14 cellular contexts compared by ENCODE assay signal in the genomic region with DNA sequence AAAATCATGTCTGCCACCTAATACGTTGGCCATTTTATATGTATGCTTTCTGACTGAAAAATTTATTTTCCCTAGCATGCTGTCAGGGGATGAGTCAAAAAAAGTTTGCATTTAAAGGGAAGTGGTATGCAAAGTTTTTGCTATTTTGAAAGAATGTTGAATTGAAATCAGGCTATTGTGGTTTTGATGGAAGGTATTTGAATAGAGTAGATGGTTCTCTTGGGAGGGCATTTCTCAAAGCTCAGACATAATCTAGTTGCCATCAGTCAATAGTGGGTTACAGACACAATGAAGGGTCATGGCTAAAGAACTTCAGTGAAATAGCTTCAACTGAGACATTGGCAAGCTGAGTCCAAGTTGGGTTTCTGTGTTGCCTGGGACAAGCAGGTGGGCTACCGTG.
DNase-seq lines count a peak whose midpoint lies in the region; ATAC-seq and TF ChIP-seq lines count a peak whose summit lies in the region.
"Had no signal": no experiment of that assay in that cellular context is flagged by ENCODE, and none has a peak within 500 bp of the region (broad histone marks: within the 10 kb centered on the region; RNA-seq: fewer than 3 reads in every experiment).

No MANE protein-coding gene starts in this region.

- H3K36me3 ChIP-seq in OCI-LY3 (replicated peaks; ENCODE audit: low read depth, low read length) (peaks cover 40% of the 10 kb centered on the region), sigmoid colon (peaks cover 0 to 12% (median 4%) of the 10 kb centered on the region in 4 donors)
- H3K36me3 ChIP-seq: right atrium auricular region had no signal

- no peak for TF ChIP-seq CTCF in GM13977 (IDR thresholded peaks at IDR 0.05; ENCODE audit: extremely low read depth, insufficient read depth, missing control alignments)
- no peak for TF ChIP-seq CTCF in OCI-LY3 (IDR thresholded peaks at IDR 0.05; ENCODE audit: low read depth, low read length)
- no peak for TF ChIP-seq CTCF in sigmoid colon (IDR thresholded peaks at IDR 0.05)

- H3K4me3 ChIP-seq in OCI-LY3 (ENCODE audit: low read length) (peak overlapping the region; percentile 7; the same call in 1 of the 2 replicates), sigmoid colon (no peak overlapping the region)
- H3K4me3 ChIP-seq: left lung, right atrium auricular region had no signal

- no peaks in the 10 kb centered on the region for H4K20me1 ChIP-seq in OCI-LY3 (ENCODE audit: insufficient read depth, low read length)

- no peaks in the 10 kb centered on the region for H3K79me2 ChIP-seq in OCI-LY3 (ENCODE audit: low read length)

- TF ChIP-seq EP300 in sigmoid colon (IDR thresholded peaks at IDR 0.05) = no peak

- TF ChIP-seq POLR2A in sigmoid colon (IDR thresholded peaks at IDR 0.05) = no peak

- H2AFZ ChIP-seq in OCI-LY3 (ENCODE audit: low read depth, low read length) = no peak overlapping the region

- no peak overlapping the region for H3K9ac ChIP-seq in OCI-LY3 (ENCODE audit: low read length)

- H3K27ac ChIP-seq in OCI-LY3 (ENCODE audit: low read length) = peak overlapping the region; percentile 29
- H3K27ac ChIP-seq in sigmoid colon = no peak overlapping the region
- H3K27ac ChIP-seq: left lung, right atrium auricular region had no signal

- no peaks in the 10 kb centered on the region for H3K27me3 ChIP-seq in OCI-LY3 (ENCODE audit: low read depth, low read length)
- no peaks in the 10 kb centered on the region for H3K27me3 ChIP-seq in sigmoid colon
- H3K27me3 ChIP-seq: left lung, right atrium auricular region had no signal

- 80 to 94% methylated on average over 2 of the region's 2 CpGs for WGBS in sigmoid colon, 2 donors

- H3K9me3 ChIP-seq in OCI-LY3 (ENCODE audit: insufficient read depth, low read length) (no peaks in the 10 kb centered on the region), sigmoid colon (no peaks in the 10 kb centered on the region)
- H3K9me3 ChIP-seq: left lung, right atrium auricular region had no signal

- DNase-seq in GM13977 (ENCODE audit: low spot score) (peak; percentile 24), HCEC 1CT (no peak), AML-193 (lab: John Stamatoyannopoulos, UW) (no peak), sigmoid colon (no peak), DMS 273 treated with DMSO at 0.1 percent for 48 hours (lab: John Stamatoyannopoulos, UW) (no peak)
- DNase-seq: activated CD4-positive, alpha-beta memory T cell treated with anti-CD3 and anti-CD28 coated beads, Interleukin-2, amount 10 ng/mL, durations not matched to agents 7 days and 5 days; COR-L47; left lung; NCI-H1417; SIG-M5 had no signal

- H3K4me1 ChIP-seq in OCI-LY3 (ENCODE audit: low read length) (peaks cover 23% of the 10 kb centered on the region), sigmoid colon (no peaks in the 10 kb centered on the region)
- H3K4me1 ChIP-seq: left lung, right atrium auricular region had no signal

- peak overlapping the region; percentile 50 for H3K4me2 ChIP-seq in OCI-LY3 (ENCODE audit: low read length)

- ATAC-seq in GM19468 (IDR thresholded peaks at IDR 0.05; ENCODE audit: extremely low read depth, unreplicated experiment) (peak; percentile 93), HG03039 (IDR thresholded peaks at IDR 0.05; ENCODE audit: unreplicated experiment) (peak; percentile 84)
- ATAC-seq: left lung had no signal

- intact Hi-C loops in sigmoid colon (cut with DNase I) = no loop called here

- in situ Hi-C loops in GM13977 (cut with MboI; ENCODE audit: low pct_unique_long_range_greater_than_20kb, low sequenced_read_pairs, unreplicated experiment) = loop anchor here (25.0 kb wide), 2 partner anchors 180 to 730 kb away; a partner anchor contains a TSS
